ENCODE assay signal across 20 cellular contexts in the genomic region with DNA sequence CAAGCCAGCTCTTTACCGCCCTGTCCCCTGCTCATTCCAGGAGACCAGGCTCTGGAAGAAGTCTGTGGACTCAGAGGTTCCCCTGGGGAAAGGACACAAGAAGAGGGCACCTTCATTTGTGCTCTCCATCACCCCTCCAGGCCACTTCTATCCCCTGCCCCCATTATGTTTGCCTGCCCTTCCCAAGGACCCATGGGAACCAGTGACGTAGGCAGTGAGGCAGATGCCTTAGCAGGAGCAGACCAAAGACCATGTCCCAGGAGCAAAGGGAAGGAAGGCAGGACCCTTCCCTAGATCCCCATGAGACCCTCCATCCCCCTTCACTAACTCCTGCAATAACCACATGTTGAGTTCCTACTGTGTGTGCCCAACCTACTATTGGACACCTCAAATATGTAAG.
DNase-seq lines count a peak whose midpoint lies in the region; ATAC-seq and TF ChIP-seq lines count a peak whose summit lies in the region.
"Had no signal": no experiment of that assay in that cellular context is flagged by ENCODE, and none has a peak within 500 bp of the region (broad histone marks: within the 10 kb centered on the region; RNA-seq: fewer than 3 reads in every experiment).

No MANE protein-coding gene starts in this region.

- no peak for TF ChIP-seq POLR2A in IMR-90 (IDR thresholded peaks at IDR 0.05; ENCODE audit: low read depth, low read length)

- H3K18ac ChIP-seq in IMR-90 (ENCODE audit: low read depth, low read length) (no peak overlapping the region), neuronal stem cell (ENCODE audit: low read length) (no peak overlapping the region)

- BruUV-seq in IMR-90 (replicated peaks; lab: Mats Ljungman, UMichigan): no TSS peak

- no peak overlapping the region for H3K14ac ChIP-seq in IMR-90 (replicated peaks; ENCODE audit: low read depth, low read length)
- H3K14ac ChIP-seq in neuronal stem cell (ENCODE audit: low read length): no peak overlapping the region

- no peaks in the 10 kb centered on the region; the same call in 1 of the 2 replicates for H3K27me3 ChIP-seq in BLaER1
- peaks cover 35% of the 10 kb centered on the region for H3K27me3 ChIP-seq in IMR-90 (ENCODE audit: control insufficient read depth, insufficient read depth, low read length)
- peaks cover 0 to 21% (median 0%) of the 10 kb centered on the region in 3 experiments for H3K27me3 ChIP-seq in neuronal stem cell (ENCODE audit: control insufficient read depth in 3 of 3, insufficient read depth in 3 of 3, low read depth in 1 of 3, low read length in 3 of 3)
- no peaks in the 10 kb centered on the region for H3K27me3 ChIP-seq in smooth muscle cell (ENCODE audit: low read depth)
- H3K27me3 ChIP-seq: BE2C; BLaER1 treated with 17β-estradiol and CSF1 and Interleukin-3, amounts not matched to agents 10 nM and 100 nM had no signal

- H3K9ac ChIP-seq in BLaER1 (no peak overlapping the region), IMR-90 (ENCODE audit: low read depth, low read length) (no peak overlapping the region), neuronal stem cell (ENCODE audit: low read depth, low read length, poor library complexity) (no peak overlapping the region), smooth muscle cell (ENCODE audit: low read depth) (no peak overlapping the region)
- H3K9ac ChIP-seq: BLaER1 treated with 17β-estradiol and CSF1 and Interleukin-3, amounts not matched to agents 10 nM and 100 nM had no signal

- H4K20me1 ChIP-seq in BLaER1 (no peaks in the 10 kb centered on the region), IMR-90 (ENCODE audit: insufficient read depth, low read length) (no peaks in the 10 kb centered on the region), smooth muscle cell (ENCODE audit: low read depth) (no peaks in the 10 kb centered on the region)
- H4K20me1 ChIP-seq: BLaER1 treated with 17β-estradiol and CSF1 and Interleukin-3, amounts not matched to agents 10 nM and 100 nM had no signal

- H2AK9ac ChIP-seq in IMR-90 (replicated peaks; ENCODE audit: low read depth, low read length, poor library complexity): no peak overlapping the region

- no peaks in the 10 kb centered on the region for H3F3A ChIP-seq in smooth muscle cell (ENCODE audit: low read depth)

- H3K36me3 ChIP-seq in BLaER1 (no peaks in the 10 kb centered on the region), IMR-90 (ENCODE audit: control insufficient read depth, insufficient read depth, low read length) (no peaks in the 10 kb centered on the region), neuronal stem cell (replicated peaks in 1 of 2; ENCODE audit: control insufficient read depth in 2 of 2, insufficient read depth in 2 of 2, low read length in 2 of 2) (no peaks in the 10 kb centered on the region), smooth muscle cell (ENCODE audit: low read depth) (no peaks in the 10 kb centered on the region)
- H3K36me3 ChIP-seq: BE2C; BLaER1 treated with 17β-estradiol and CSF1 and Interleukin-3, amounts not matched to agents 10 nM and 100 nM had no signal

- WGBS in IMR-90 (ENCODE audit: extremely low coverage in 2 of 2, insufficient read length in 1 of 2), 2 experiments: no CpG with 5 or more reads among the region's 2 CpGs
- WGBS in neuronal stem cell (ENCODE audit: extremely low coverage in 2 of 2, insufficient read length in 2 of 2, insufficient replicate concordance in 1 of 2), 2 donors: no CpG with 5 or more reads among the region's 2 CpGs
- WGBS in smooth muscle cell (ENCODE audit: low lambda C conversion rate): 81% methylated on average over 2 of the region's 2 CpGs

- H3K23ac ChIP-seq in IMR-90 (ENCODE audit: low read depth, low read length) (no peak overlapping the region), neuronal stem cell (ENCODE audit: low read depth, low read length, poor library complexity) (no peak overlapping the region)

- ATAC-seq in IMR-90 (ENCODE audit: low read depth) (no peak), GM19324 (IDR thresholded peaks at IDR 0.05; ENCODE audit: low FRiP score, unreplicated experiment) (no peak), GM21381 (IDR thresholded peaks at IDR 0.05; ENCODE audit: unreplicated experiment) (no peak)
- no peak for ATAC-seq in stimulated activated naive B cell treated with anti-CD40 and anti-IgM and Interleukin-4, amounts not matched to agents 10 μg/mL and 1 μg/mL and 100 μg/mL, for 72 hours (replicated peaks)
- ATAC-seq: CD8-positive, alpha-beta T cell; GM12878 had no signal

- H2AK5ac ChIP-seq in IMR-90 (ENCODE audit: low read depth, low read length) (no peak overlapping the region), neuronal stem cell (ENCODE audit: low read depth, low read length) (peak overlapping the region; percentile 12)

- H3K79me2 ChIP-seq in smooth muscle cell (ENCODE audit: low read depth): no peaks in the 10 kb centered on the region

- H3K27me3 Mint-ChIP-seq in stimulated activated naive B cell treated with anti-CD40 and anti-IgM and Interleukin-4, amounts not matched to agents 10 μg/mL and 1 μg/mL and 100 μg/mL, for 72 hours: peaks cover 13 to 30% of the 10 kb centered on the region in 2 donors
- peaks cover 12% of the 10 kb centered on the region for H3K27me3 Mint-ChIP-seq in activated T-helper 2 cell treated with anti-CD3 and anti-CD28 coated beads, Interferon-gamma antibody, Interleukin-2, Interleukin-4, amounts not matched to agents 10 μg/mL and 5 μg/mL and 100 μg/mL, durations not matched to agents 14 hours and 24 hours and 36 hours (ENCODE audit: low read depth)

- in situ Hi-C loops in IMR-90 (cut with MboI; ENCODE audit: low sequenced_read_pairs): no loop called here

- no peak overlapping the region for H3K4ac ChIP-seq in IMR-90 (ENCODE audit: low read depth, low read length)
- no peak overlapping the region for H3K4ac ChIP-seq in neuronal stem cell (ENCODE audit: low read length)

- no peak overlapping the region for H2BK20ac ChIP-seq in IMR-90 (ENCODE audit: low read depth, low read length)

- peak overlapping the region; percentile 29 for H2AFZ ChIP-seq in IMR-90 (replicated peaks; ENCODE audit: low read length, poor library complexity)
- no peak overlapping the region for H2AFZ ChIP-seq in neuronal stem cell (ENCODE audit: low read length)
- H2AFZ ChIP-seq in smooth muscle cell (ENCODE audit: low read depth): no peak overlapping the region

- CTCF ChIA-PET in IMR-90 (lab: Yijun Ruan, JAX): no interaction called here

- no peaks in the 10 kb centered on the region for H3K9me3 Mint-ChIP-seq in stimulated activated naive B cell treated with anti-CD40 and anti-IgM and Interleukin-4, amounts not matched to agents 10 μg/mL and 1 μg/mL and 100 μg/mL, for 72 hours
- no peaks in the 10 kb centered on the region for H3K9me3 Mint-ChIP-seq in activated T-helper 2 cell treated with anti-CD3 and anti-CD28 coated beads, Interferon-gamma antibody, Interleukin-2, Interleukin-4, amounts not matched to agents 10 μg/mL and 5 μg/mL and 100 μg/mL, durations not matched to agents 14 hours and 24 hours and 36 hours
- H3K9me3 Mint-ChIP-seq: CD4-positive, alpha-beta T cell; CD8-positive, alpha-beta T cell had no signal

- TF ChIP-seq CTCF in IMR-90 (conservative IDR thresholded peaks at IDR 0.05; ENCODE audit: low read depth, low read length) (no peak), smooth muscle cell (IDR thresholded peaks at IDR 0.05; ENCODE audit: borderline replicate concordance, insufficient read depth, poor library complexity, severe bottlenecking) (no peak)

- intact Hi-C loops in IMR-90 (cut with micrococcal nuclease): no loop called here
- intact Hi-C loops in activated T-helper 2 cell treated with anti-CD3 and anti-CD28 coated beads, Interferon-gamma antibody, Interleukin-2, Interleukin-4, amounts not matched to agents 10 μg/mL and 5 μg/mL and 100 μg/mL, durations not matched to agents 14 hours and 24 hours and 36 hours (cut with micrococcal nuclease): no loop called here

- no peak for DNase-seq in IMR-90
- no peak for DNase-seq in neuronal stem cell (ENCODE audit: low spot score)
- DNase-seq in stimulated activated naive B cell treated with anti-CD40 and anti-IgM and Interleukin-4, amounts not matched to agents 10 μg/mL and 1 μg/mL and 100 μg/mL, for 72 hours: no peak
- DNase-seq in smooth muscle cell (lab: John Stamatoyannopoulos, UW; ENCODE audit: unreplicated experiment): no peak
- DNase-seq in activated T-helper 2 cell treated with anti-CD3 and anti-CD28 coated beads, Interferon-gamma antibody, Interleukin-2, Interleukin-4, amounts not matched to agents 10 μg/mL and 5 μg/mL and 100 μg/mL, durations not matched to agents 14 hours and 24 hours and 36 hours (ENCODE audit: low spot score): no peak
- DNase-seq: 8988T; ACHN; BE2C; Caco-2; Calu3; CD4-positive, alpha-beta T cell; CD8-positive, alpha-beta T cell; DMS79 treated with DMSO at 0.1 percent for 48 hours; GDM1 had no signal

- H2BK120ac ChIP-seq in IMR-90 (ENCODE audit: low read depth, low read length): no peak overlapping the region
- no peak overlapping the region for H2BK120ac ChIP-seq in neuronal stem cell (ENCODE audit: low read depth, low read length)

- H4K8ac ChIP-seq in IMR-90 (ENCODE audit: low read depth in 2 of 2, low read length in 2 of 2): no peak overlapping the region
- no peak overlapping the region for H4K8ac ChIP-seq in neuronal stem cell (ENCODE audit: low read depth, low read length)

- H2BK15ac ChIP-seq in IMR-90 (ENCODE audit: low read depth, low read length) (no peak overlapping the region), neuronal stem cell (ENCODE audit: low read length) (no peak overlapping the region)

- no peaks in the 10 kb centered on the region for H3K36me3 Mint-ChIP-seq in stimulated activated naive B cell treated with anti-CD40 and anti-IgM and Interleukin-4, amounts not matched to agents 10 μg/mL and 1 μg/mL and 100 μg/mL, for 72 hours
- no peaks in the 10 kb centered on the region for H3K36me3 Mint-ChIP-seq in activated T-helper 2 cell treated with anti-CD3 and anti-CD28 coated beads, Interferon-gamma antibody, Interleukin-2, Interleukin-4, amounts not matched to agents 10 μg/mL and 5 μg/mL and 100 μg/mL, durations not matched to agents 14 hours and 24 hours and 36 hours (ENCODE audit: low read depth)
- H3K36me3 Mint-ChIP-seq: CD8-positive, alpha-beta T cell had no signal

- H3K27ac Mint-ChIP-seq in stimulated activated naive B cell treated with anti-CD40 and anti-IgM and Interleukin-4, amounts not matched to agents 10 μg/mL and 1 μg/mL and 100 μg/mL, for 72 hours: peak overlapping the region; percentile 20
- no peak overlapping the region for H3K27ac Mint-ChIP-seq in activated T-helper 2 cell treated with anti-CD3 and anti-CD28 coated beads, Interferon-gamma antibody, Interleukin-2, Interleukin-4, amounts not matched to agents 10 μg/mL and 5 μg/mL and 100 μg/mL, durations not matched to agents 14 hours and 24 hours and 36 hours
- H3K27ac Mint-ChIP-seq: CD4-positive, alpha-beta T cell; CD8-positive, alpha-beta T cell had no signal

- POLR2A ChIA-PET in IMR-90 (lab: Charles Lee; ENCODE audit: unreplicated experiment): no interaction called here

- no peak overlapping the region for H3K27ac ChIP-seq in BLaER1
- no peak overlapping the region for H3K27ac ChIP-seq in IMR-90 (ENCODE audit: insufficient read depth, low read length)
- no peak overlapping the region for H3K27ac ChIP-seq in neuronal stem cell (replicated peaks; ENCODE audit: low read length)
- H3K27ac ChIP-seq in smooth muscle cell (ENCODE audit: low read depth): no peak overlapping the region
- H3K27ac ChIP-seq: BLaER1 treated with 17β-estradiol and CSF1 and Interleukin-3, amounts not matched to agents 10 nM and 100 nM; C4-2B had no signal

- H3K4me1 Mint-ChIP-seq in stimulated activated naive B cell treated with anti-CD40 and anti-IgM and Interleukin-4, amounts not matched to agents 10 μg/mL and 1 μg/mL and 100 μg/mL, for 72 hours: no peaks in the 10 kb centered on the region
- no peaks in the 10 kb centered on the region for H3K4me1 Mint-ChIP-seq in activated T-helper 2 cell treated with anti-CD3 and anti-CD28 coated beads, Interferon-gamma antibody, Interleukin-2, Interleukin-4, amounts not matched to agents 10 μg/mL and 5 μg/mL and 100 μg/mL, durations not matched to agents 14 hours and 24 hours and 36 hours (ENCODE audit: low read depth)

- no peak overlapping the region for H4K5ac ChIP-seq in IMR-90 (ENCODE audit: low read depth, low read length)

- H3K4me3 Mint-ChIP-seq in stimulated activated naive B cell treated with anti-CD40 and anti-IgM and Interleukin-4, amounts not matched to agents 10 μg/mL and 1 μg/mL and 100 μg/mL, for 72 hours: no peak overlapping the region
- no peak overlapping the region for H3K4me3 Mint-ChIP-seq in activated T-helper 2 cell treated with anti-CD3 and anti-CD28 coated beads, Interferon-gamma antibody, Interleukin-2, Interleukin-4, amounts not matched to agents 10 μg/mL and 5 μg/mL and 100 μg/mL, durations not matched to agents 14 hours and 24 hours and 36 hours (ENCODE audit: low read depth)
- H3K4me3 Mint-ChIP-seq: CD4-positive, alpha-beta T cell; CD8-positive, alpha-beta T cell had no signal

- H4K91ac ChIP-seq in IMR-90 (ENCODE audit: insufficient read depth, low read depth, low read length): no peak overlapping the region
- no peak overlapping the region for H4K91ac ChIP-seq in neuronal stem cell (ENCODE audit: low read depth, low read length, poor library complexity)

- H3K56ac ChIP-seq in IMR-90 (ENCODE audit: extremely low read depth, insufficient read depth, low read length): no peak overlapping the region

- no peaks in the 10 kb centered on the region for H3K9me1 ChIP-seq in IMR-90 (ENCODE audit: insufficient read depth, low read length)

- H3K4me3 ChIP-seq in BLaER1 (no peak overlapping the region), IMR-90 (ENCODE audit: insufficient read depth, low read depth, low read length) (no peak overlapping the region), neuronal stem cell (ENCODE audit: low read length in 2 of 2) (no peak overlapping the region), smooth muscle cell (no peak overlapping the region)
- H3K4me3 ChIP-seq: BLaER1 treated with 17β-estradiol and CSF1 and Interleukin-3, amounts not matched to agents 10 nM and 100 nM; GM12878 had no signal

- H3K4me1 ChIP-seq in BLaER1 (peaks cover 13% of the 10 kb centered on the region; the same call in 1 of the 2 replicates), IMR-90 (ENCODE audit: control insufficient read depth, insufficient read depth, low read length) (peaks cover 4% of the 10 kb centered on the region), neuronal stem cell (ENCODE audit: control insufficient read depth in 2 of 2, insufficient read depth in 1 of 2, low read depth in 1 of 2, low read length in 2 of 2) (no peaks in the 10 kb centered on the region), smooth muscle cell (ENCODE audit: low read depth) (no peaks in the 10 kb centered on the region)
- H3K4me1 ChIP-seq: Caco-2 had no signal

- dilution Hi-C loops in IMR-90 (cut with HindIII; ENCODE audit: low sequenced_read_pairs, unreplicated experiment): no loop called here

- H3K9me3 ChIP-seq in BLaER1: no peaks in the 10 kb centered on the region
- no peaks in the 10 kb centered on the region for H3K9me3 ChIP-seq in IMR-90 (ENCODE audit: control insufficient read depth, insufficient read depth, low read length)
- no peaks in the 10 kb centered on the region for H3K9me3 ChIP-seq in neuronal stem cell (replicated peaks in 1 of 2; ENCODE audit: control insufficient read depth in 2 of 2, insufficient read depth in 1 of 2, low read depth in 1 of 2, low read length in 2 of 2)
- no peaks in the 10 kb centered on the region for H3K9me3 ChIP-seq in smooth muscle cell (replicated peaks; ENCODE audit: low read depth)
- H3K9me3 ChIP-seq: BE2C; BLaER1 treated with 17β-estradiol and CSF1 and Interleukin-3, amounts not matched to agents 10 nM and 100 nM; Caco-2 had no signal

- H2BK5ac ChIP-seq in IMR-90 (ENCODE audit: low read depth, low read length, poor library complexity, severe bottlenecking): no peak overlapping the region
- no peak overlapping the region for H2BK5ac ChIP-seq in neuronal stem cell (ENCODE audit: low read length)

- H3K4me2 ChIP-seq in BLaER1 (peak overlapping the region; percentile 40), IMR-90 (ENCODE audit: low read depth, low read length) (no peak overlapping the region), neuronal stem cell (ENCODE audit: insufficient read depth, low read length, poor library complexity, severe bottlenecking) (no peak overlapping the region), smooth muscle cell (no peak overlapping the region)

- no peak overlapping the region for H2BK12ac ChIP-seq in neuronal stem cell (ENCODE audit: low read length)

- H3K79me1 ChIP-seq in IMR-90 (ENCODE audit: low read depth in 1 of 2, low read length in 2 of 2): no peaks in the 10 kb centered on the region
- no peaks in the 10 kb centered on the region for H3K79me1 ChIP-seq in neuronal stem cell (ENCODE audit: low read depth, low read length)

- TF ChIP-seq RAD21 in IMR-90 (IDR thresholded peaks at IDR 0.05; ENCODE audit: low read length): no peak
